In the genomic region with DNA sequence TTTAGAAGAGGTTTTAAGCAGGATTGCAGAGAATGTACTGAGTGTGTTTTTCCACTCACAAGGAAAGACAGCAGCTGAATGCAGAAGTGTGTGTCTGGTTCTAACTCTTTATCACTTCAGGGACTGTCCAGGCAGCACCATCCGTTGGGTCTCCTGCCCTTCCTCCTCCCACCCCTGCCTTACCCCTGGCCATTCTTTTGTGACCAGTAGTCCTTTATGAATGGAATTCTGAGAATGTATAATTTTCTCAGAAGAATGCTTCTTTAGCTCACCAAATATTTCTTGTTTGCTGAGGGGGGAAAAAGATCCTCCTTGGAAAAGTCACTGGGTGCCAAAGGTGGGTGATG, we compare ENCODE assay signal across 18 cellular contexts.
DNase-seq lines count a peak whose midpoint lies in the region; TF ChIP-seq lines count a peak whose summit lies in the region.
"Had no signal": no experiment of that assay in that cellular context is flagged by ENCODE, and none has a peak within 500 bp of the region (broad histone marks: within the 10 kb centered on the region; RNA-seq: fewer than 3 reads in every experiment).

No MANE protein-coding gene starts in this region.

- no peaks in the 10 kb centered on the region for H3K9me3 ChIP-seq in left ventricle myocardium inferior (replicated peaks)
- no peaks in the 10 kb centered on the region for H3K9me3 ChIP-seq in transverse colon
- H3K9me3 ChIP-seq: left lung, neutrophil, tibial nerve had no signal

- no peak for TF ChIP-seq POLR2A in transverse colon (IDR thresholded peaks at IDR 0.05)

- no peaks in the 10 kb centered on the region for H3K36me3 ChIP-seq in left ventricle myocardium inferior
- H3K36me3 ChIP-seq in transverse colon, result no peaks in the 10 kb centered on the region
- H3K36me3 ChIP-seq: left lung, neutrophil, tibial nerve had no signal

- TF ChIP-seq CTCF in left ventricle myocardium inferior (IDR thresholded peaks at IDR 0.05; ENCODE audit: borderline replicate concordance) (no peak), brain (conservative IDR thresholded peaks at IDR 0.05) (no peak), transverse colon (IDR thresholded peaks at IDR 0.05) (no peak)

- WGBS in transverse colon (ENCODE audit: low coverage in 1 of 2), 2 donors, result 53 to 70% methylated on average over 1 of the region's 1 CpG

- peak overlapping the region in 4 of 5 experiments; percentile 6 to 59 (median 48) for H3K4me3 Mint-ChIP-seq in brain
- H3K4me3 Mint-ChIP-seq in activated CD4-positive, alpha-beta T cell treated with anti-CD3 and anti-CD28 coated beads, Interleukin-2, amount 10 ng/mL, durations not matched to agents 24 days and 14 days, result no peak overlapping the region
- H3K4me3 Mint-ChIP-seq: activated T-cell treated with anti-CD3 and anti-CD28 coated beads, Interleukin-2, amount 50 U/mL, for 24 hours had no signal

- H3K4me3 ChIP-seq in left ventricle myocardium inferior (peak overlapping the region; percentile 27), transverse colon (no peak overlapping the region)
- H3K4me3 ChIP-seq: GM12878, left lung, tibial nerve had no signal

- intact Hi-C loops in left ventricle myocardium inferior (cut with micrococcal nuclease) (no loop called here), cardiac septum (cut with DNase I) (loop anchor here (5.0 kb wide), 1 partner anchor 338 kb away; no protein-coding TSS in a partner anchor), transverse colon (cut with DNase I; ENCODE audit: low total_unique reads) (no loop called here)
- intact Hi-C loops in activated CD4-positive, alpha-beta T cell treated with anti-CD3 and anti-CD28 coated beads, Interleukin-2, amount 10 ng/mL, durations not matched to agents 24 days and 14 days (cut with micrococcal nuclease), result no loop called here

- H3K9me3 Mint-ChIP-seq in brain, result no peaks in the 10 kb centered on the region
- H3K9me3 Mint-ChIP-seq in activated CD4-positive, alpha-beta T cell treated with anti-CD3 and anti-CD28 coated beads, Interleukin-2, amount 10 ng/mL, durations not matched to agents 24 days and 14 days, result no peaks in the 10 kb centered on the region
- H3K9me3 Mint-ChIP-seq: activated T-cell treated with anti-CD3 and anti-CD28 coated beads, Interleukin-2, amount 50 U/mL, for 24 hours had no signal

- in situ Hi-C loops in transverse colon (cut with MboI; ENCODE audit: low pct_ligation_motif_present in 1 of 4, low pct_unique_long_range_greater_than_20kb in 1 of 4, low sequenced_read_pairs in 3 of 4), result no loop called here

- H3K27ac Mint-ChIP-seq in brain, result peak overlapping the region; percentile 11 to 86 (median 77)
- no peak overlapping the region for H3K27ac Mint-ChIP-seq in activated CD4-positive, alpha-beta T cell treated with anti-CD3 and anti-CD28 coated beads, Interleukin-2, amount 10 ng/mL, durations not matched to agents 24 days and 14 days
- H3K27ac Mint-ChIP-seq: activated T-cell treated with anti-CD3 and anti-CD28 coated beads, Interleukin-2, amount 50 U/mL, for 24 hours had no signal

- H3K4me1 ChIP-seq in left ventricle myocardium inferior (peaks cover 100% of the 10 kb centered on the region), transverse colon (peaks cover 7 to 37% (median 28%) of the 10 kb centered on the region in 4 donors)

- H3K4me1 Mint-ChIP-seq in brain, result peaks cover 93% of the 10 kb centered on the region
- H3K4me1 Mint-ChIP-seq in activated CD4-positive, alpha-beta T cell treated with anti-CD3 and anti-CD28 coated beads, Interleukin-2, amount 10 ng/mL, durations not matched to agents 24 days and 14 days, result peaks cover 52% of the 10 kb centered on the region

- TF ChIP-seq EP300 in transverse colon (IDR thresholded peaks at IDR 0.05; ENCODE audit: low read depth), result no peak

- DNase-seq in left ventricle myocardium inferior, result no peak
- DNase-seq in cardiac septum (ENCODE audit: low spot score), result no peak
- DNase-seq in transverse colon, result no peak
- DNase-seq in effector CD8-positive, alpha-beta T cell (lab: John Stamatoyannopoulos, UW), result no peak
- no peak for DNase-seq in activated CD4-positive, alpha-beta T cell treated with anti-CD3 and anti-CD28 coated beads, Interleukin-2, amount 10 ng/mL, durations not matched to agents 24 days and 14 days
- DNase-seq in NCI-H526 (lab: John Stamatoyannopoulos, UW), result no peak
- DNase-seq: activated CD4-positive, alpha-beta T cell treated with anti-CD3 and anti-CD28 coated beads for 1 hour; activated T-cell treated with anti-CD3 and anti-CD28 coated beads, Interleukin-2, amount 50 U/mL, for 24 hours; amygdala; DMS53; left lung; NCI-H1092; stimulated activated CD4-positive, alpha-beta T cell treated with anti-CD3 and anti-CD28 coated beads, Interleukin-15, amount 100 ng/mL, for 24 hours had no signal

- no peaks in the 10 kb centered on the region for H3K27me3 ChIP-seq in left ventricle myocardium inferior (ENCODE audit: low read depth)
- no peaks in the 10 kb centered on the region for H3K27me3 ChIP-seq in layer of hippocampus (ENCODE audit: control insufficient read depth, insufficient read depth, low read length)
- no peaks in the 10 kb centered on the region for H3K27me3 ChIP-seq in transverse colon
- H3K27me3 ChIP-seq: left lung, neutrophil, tibial nerve had no signal

- no peaks in the 10 kb centered on the region for H3K27me3 Mint-ChIP-seq in brain
- no peaks in the 10 kb centered on the region for H3K27me3 Mint-ChIP-seq in activated CD4-positive, alpha-beta T cell treated with anti-CD3 and anti-CD28 coated beads, Interleukin-2, amount 10 ng/mL, durations not matched to agents 24 days and 14 days
- H3K27me3 Mint-ChIP-seq: activated T-cell treated with anti-CD3 and anti-CD28 coated beads, Interleukin-2, amount 50 U/mL, for 24 hours had no signal

- peak overlapping the region; percentile 90 for H3K27ac ChIP-seq in left ventricle myocardium inferior (replicated peaks)
- H3K27ac ChIP-seq in layer of hippocampus (ENCODE audit: low read depth, low read length), result peak overlapping the region; percentile 47
- peak overlapping the region in 3 of 4 donors; percentile 40 to 53 (median 50) for H3K27ac ChIP-seq in transverse colon
- H3K27ac ChIP-seq: left lung, neutrophil had no signal

- peaks cover 9% of the 10 kb centered on the region for H3K36me3 Mint-ChIP-seq in brain
- H3K36me3 Mint-ChIP-seq in activated CD4-positive, alpha-beta T cell treated with anti-CD3 and anti-CD28 coated beads, Interleukin-2, amount 10 ng/mL, durations not matched to agents 24 days and 14 days (ENCODE audit: low read depth), result no peaks in the 10 kb centered on the region
